Comparison of ENCODE assay signal across 1 cellular context in the genomic region with DNA sequence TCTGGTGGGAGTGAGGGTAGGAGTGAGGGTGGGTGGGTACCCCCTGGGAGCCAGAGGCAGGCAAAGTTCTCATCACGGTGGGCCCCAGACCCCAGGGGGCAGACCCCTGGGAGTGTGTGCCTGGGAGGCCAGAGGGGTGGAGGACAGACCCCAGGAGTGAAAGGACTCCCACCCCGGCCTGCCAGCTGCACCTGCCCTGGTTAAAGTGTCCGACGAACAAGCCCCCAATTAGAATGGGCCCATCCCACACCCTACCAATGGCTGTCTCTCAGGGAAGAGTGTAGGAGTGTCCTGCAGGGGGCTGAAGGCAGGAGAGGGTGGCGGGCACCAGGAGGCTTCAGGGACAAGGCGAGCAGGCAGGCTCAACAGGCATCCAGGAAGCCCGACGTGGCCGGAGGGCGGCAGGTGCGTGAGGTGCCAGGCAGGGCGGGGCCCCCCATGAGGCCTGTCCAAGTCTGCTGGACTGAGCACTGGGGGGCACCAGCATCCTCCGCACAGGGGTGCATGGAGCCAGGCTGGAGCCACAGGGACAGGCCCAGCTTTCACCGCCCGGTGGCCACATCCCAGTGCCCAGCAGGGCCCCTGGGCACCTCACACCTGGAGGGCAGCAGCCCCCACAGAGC.
TF ChIP-seq lines count a peak whose summit lies in the region.

No MANE protein-coding gene starts in this region.

TF ChIP-seq in WTC11, 78 proteins besides CTCF, POLR2A, EP300 and RAD21:
- TF ChIP-seq TEAD4 (CRISPR knock-in tag; IDR thresholded peaks at IDR 0.05): no peak
- TF ChIP-seq, protein P1, sequence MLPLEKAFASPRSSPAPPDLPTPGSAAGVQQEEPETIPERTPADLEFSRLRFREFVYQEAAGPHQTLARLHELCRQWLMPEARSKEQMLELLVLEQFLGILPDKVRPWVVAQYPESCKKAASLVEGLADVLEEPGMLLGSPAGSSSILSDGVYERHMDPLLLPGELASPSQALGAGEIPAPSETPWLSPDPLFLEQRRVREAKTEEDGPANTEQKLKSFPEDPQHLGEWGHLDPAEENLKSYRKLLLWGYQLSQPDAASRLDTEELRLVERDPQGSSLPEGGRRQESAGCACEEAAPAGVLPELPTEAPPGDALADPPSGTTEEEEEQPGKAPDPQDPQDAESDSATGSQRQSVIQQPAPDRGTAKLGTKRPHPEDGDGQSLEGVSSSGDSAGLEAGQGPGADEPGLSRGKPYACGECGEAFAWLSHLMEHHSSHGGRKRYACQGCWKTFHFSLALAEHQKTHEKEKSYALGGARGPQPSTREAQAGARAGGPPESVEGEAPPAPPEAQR (CRISPR knock-in tag; IDR thresholded peaks at IDR 0.05): no peak
- no peak for TF ChIP-seq NFE2L1 (CRISPR knock-in tag; IDR thresholded peaks at IDR 0.05)
- no peak for TF ChIP-seq ZNF423 (CRISPR knock-in tag; IDR thresholded peaks at IDR 0.05)
- no peak for TF ChIP-seq NR2C2 (CRISPR knock-in tag; IDR thresholded peaks at IDR 0.05)
- TF ChIP-seq, protein P2, sequence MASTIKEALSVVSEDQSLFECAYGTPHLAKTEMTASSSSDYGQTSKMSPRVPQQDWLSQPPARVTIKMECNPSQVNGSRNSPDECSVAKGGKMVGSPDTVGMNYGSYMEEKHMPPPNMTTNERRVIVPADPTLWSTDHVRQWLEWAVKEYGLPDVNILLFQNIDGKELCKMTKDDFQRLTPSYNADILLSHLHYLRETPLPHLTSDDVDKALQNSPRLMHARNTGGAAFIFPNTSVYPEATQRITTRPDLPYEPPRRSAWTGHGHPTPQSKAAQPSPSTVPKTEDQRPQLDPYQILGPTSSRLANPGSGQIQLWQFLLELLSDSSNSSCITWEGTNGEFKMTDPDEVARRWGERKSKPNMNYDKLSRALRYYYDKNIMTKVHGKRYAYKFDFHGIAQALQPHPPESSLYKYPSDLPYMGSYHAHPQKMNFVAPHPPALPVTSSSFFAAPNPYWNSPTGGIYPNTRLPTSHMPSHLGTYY (CRISPR knock-in tag; IDR thresholded peaks at IDR 0.05): no peak
- no peak for TF ChIP-seq ZNF232 (CRISPR knock-in tag; IDR thresholded peaks at IDR 0.05)
- no peak for TF ChIP-seq NFYB (CRISPR knock-in tag; conservative IDR thresholded peaks at IDR 0.05; ENCODE audit: low read depth)
- TF ChIP-seq SP1 (CRISPR knock-in tag; conservative IDR thresholded peaks at IDR 0.05): no peak
- TF ChIP-seq IRF2 (CRISPR knock-in tag; IDR thresholded peaks at IDR 0.05; ENCODE audit: borderline replicate concordance, low read depth): no peak
- TF ChIP-seq, protein P3, sequence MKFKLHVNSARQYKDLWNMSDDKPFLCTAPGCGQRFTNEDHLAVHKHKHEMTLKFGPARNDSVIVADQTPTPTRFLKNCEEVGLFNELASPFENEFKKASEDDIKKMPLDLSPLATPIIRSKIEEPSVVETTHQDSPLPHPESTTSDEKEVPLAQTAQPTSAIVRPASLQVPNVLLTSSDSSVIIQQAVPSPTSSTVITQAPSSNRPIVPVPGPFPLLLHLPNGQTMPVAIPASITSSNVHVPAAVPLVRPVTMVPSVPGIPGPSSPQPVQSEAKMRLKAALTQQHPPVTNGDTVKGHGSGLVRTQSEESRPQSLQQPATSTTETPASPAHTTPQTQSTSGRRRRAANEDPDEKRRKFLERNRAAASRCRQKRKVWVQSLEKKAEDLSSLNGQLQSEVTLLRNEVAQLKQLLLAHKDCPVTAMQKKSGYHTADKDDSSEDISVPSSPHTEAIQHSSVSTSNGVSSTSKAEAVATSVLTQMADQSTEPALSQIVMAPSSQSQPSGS (CRISPR knock-in tag; IDR thresholded peaks at IDR 0.05; ENCODE audit: borderline replicate concordance, low read depth): no peak
- TF ChIP-seq, protein P4, sequence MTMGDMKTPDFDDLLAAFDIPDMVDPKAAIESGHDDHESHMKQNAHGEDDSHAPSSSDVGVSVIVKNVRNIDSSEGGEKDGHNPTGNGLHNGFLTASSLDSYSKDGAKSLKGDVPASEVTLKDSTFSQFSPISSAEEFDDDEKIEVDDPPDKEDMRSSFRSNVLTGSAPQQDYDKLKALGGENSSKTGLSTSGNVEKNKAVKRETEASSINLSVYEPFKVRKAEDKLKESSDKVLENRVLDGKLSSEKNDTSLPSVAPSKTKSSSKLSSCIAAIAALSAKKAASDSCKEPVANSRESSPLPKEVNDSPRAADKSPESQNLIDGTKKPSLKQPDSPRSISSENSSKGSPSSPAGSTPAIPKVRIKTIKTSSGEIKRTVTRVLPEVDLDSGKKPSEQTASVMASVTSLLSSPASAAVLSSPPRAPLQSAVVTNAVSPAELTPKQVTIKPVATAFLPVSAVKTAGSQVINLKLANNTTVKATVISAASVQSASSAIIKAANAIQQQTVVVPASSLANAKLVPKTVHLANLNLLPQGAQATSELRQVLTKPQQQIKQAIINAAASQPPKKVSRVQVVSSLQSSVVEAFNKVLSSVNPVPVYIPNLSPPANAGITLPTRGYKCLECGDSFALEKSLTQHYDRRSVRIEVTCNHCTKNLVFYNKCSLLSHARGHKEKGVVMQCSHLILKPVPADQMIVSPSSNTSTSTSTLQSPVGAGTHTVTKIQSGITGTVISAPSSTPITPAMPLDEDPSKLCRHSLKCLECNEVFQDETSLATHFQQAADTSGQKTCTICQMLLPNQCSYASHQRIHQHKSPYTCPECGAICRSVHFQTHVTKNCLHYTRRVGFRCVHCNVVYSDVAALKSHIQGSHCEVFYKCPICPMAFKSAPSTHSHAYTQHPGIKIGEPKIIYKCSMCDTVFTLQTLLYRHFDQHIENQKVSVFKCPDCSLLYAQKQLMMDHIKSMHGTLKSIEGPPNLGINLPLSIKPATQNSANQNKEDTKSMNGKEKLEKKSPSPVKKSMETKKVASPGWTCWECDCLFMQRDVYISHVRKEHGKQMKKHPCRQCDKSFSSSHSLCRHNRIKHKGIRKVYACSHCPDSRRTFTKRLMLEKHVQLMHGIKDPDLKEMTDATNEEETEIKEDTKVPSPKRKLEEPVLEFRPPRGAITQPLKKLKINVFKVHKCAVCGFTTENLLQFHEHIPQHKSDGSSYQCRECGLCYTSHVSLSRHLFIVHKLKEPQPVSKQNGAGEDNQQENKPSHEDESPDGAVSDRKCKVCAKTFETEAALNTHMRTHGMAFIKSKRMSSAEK (CRISPR knock-in tag; IDR thresholded peaks at IDR 0.05; ENCODE audit: borderline replicate concordance): no peak
- no peak for TF ChIP-seq PRRX2 (CRISPR knock-in tag; IDR thresholded peaks at IDR 0.05)
- no peak for TF ChIP-seq CDX4 (CRISPR knock-in tag; IDR thresholded peaks at IDR 0.05; ENCODE audit: borderline replicate concordance)
- no peak for TF ChIP-seq SMAD3 (CRISPR knock-in tag; IDR thresholded peaks at IDR 0.05; ENCODE audit: borderline replicate concordance)
- TF ChIP-seq, protein P5, sequence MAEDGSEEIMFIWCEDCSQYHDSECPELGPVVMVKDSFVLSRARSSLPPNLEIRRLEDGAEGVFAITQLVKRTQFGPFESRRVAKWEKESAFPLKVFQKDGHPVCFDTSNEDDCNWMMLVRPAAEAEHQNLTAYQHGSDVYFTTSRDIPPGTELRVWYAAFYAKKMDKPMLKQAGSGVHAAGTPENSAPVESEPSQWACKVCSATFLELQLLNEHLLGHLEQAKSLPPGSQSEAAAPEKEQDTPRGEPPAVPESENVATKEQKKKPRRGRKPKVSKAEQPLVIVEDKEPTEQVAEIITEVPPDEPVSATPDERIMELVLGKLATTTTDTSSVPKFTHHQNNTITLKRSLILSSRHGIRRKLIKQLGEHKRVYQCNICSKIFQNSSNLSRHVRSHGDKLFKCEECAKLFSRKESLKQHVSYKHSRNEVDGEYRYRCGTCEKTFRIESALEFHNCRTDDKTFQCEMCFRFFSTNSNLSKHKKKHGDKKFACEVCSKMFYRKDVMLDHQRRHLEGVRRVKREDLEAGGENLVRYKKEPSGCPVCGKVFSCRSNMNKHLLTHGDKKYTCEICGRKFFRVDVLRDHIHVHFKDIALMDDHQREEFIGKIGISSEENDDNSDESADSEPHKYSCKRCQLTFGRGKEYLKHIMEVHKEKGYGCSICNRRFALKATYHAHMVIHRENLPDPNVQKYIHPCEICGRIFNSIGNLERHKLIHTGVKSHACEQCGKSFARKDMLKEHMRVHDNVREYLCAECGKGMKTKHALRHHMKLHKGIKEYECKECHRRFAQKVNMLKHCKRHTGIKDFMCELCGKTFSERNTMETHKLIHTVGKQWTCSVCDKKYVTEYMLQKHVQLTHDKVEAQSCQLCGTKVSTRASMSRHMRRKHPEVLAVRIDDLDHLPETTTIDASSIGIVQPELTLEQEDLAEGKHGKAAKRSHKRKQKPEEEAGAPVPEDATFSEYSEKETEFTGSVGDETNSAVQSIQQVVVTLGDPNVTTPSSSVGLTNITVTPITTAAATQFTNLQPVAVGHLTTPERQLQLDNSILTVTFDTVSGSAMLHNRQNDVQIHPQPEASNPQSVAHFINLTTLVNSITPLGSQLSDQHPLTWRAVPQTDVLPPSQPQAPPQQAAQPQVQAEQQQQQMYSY (CRISPR knock-in tag; IDR thresholded peaks at IDR 0.05): no peak
